ENCODE assay signal across 8 cellular contexts in genomic region chr17:27245230-27245696, GRCh38. TPM values are rescaled to one million over a fixed set of nuclear protein-coding genes. Genes with fewer than 3 reads are reported as not detected.
DNase-seq lines count a peak whose midpoint lies in the region; ATAC-seq, FAIRE-seq and TF ChIP-seq lines count a peak whose summit lies in the region.

No MANE protein-coding gene starts in this region.

- peak; percentile 70 for TF ChIP-seq CTCF in AG04450 (IDR thresholded peaks at IDR 0.05; ENCODE audit: low read depth, low read length)
- TF ChIP-seq CTCF in HepG2 (CRISPR knock-in tag; IDR thresholded peaks at IDR 0.05): peak; percentile 97

- CTCF ChIA-PET in AG04450 (lab: Charles Lee): interaction anchor here (0.8 to 2.1 kb wide), 6 partner anchors 8 to 74 kb away, joined by 3 to 5 read pairs (median 4); partner anchors contain the start of gene WSB1
- CTCF ChIA-PET in HepG2 (lab: Yijun Ruan, JAX; ENCODE audit: low intra/inter-chr PET ratio, low total read pairs): interaction anchor here (1.0 to 3.0 kb wide), 3 partner anchors 88 to 185 kb away, joined by 4 to 28 read pairs (median 19); no protein-coding TSS in a partner anchor

- TF ChIP-seq RAD21 in HepG2 (CRISPR knock-in tag; IDR thresholded peaks at IDR 0.05): peak; percentile 94

- H3K4me1 ChIP-seq in HepG2 (ENCODE audit: insufficient read depth, low read length): peaks cover 36% of the 10 kb centered on the region

- in situ Hi-C loops in HepG2 (cut with HindIII; ENCODE audit: extremely low pct_ligation_motif_present, low pct_unique_long_range_greater_than_20kb): loop anchor here (5.0 kb wide), 2 partner anchors 47 to 87 kb away; partner anchors contain the start of gene WSB1

- POLR2A ChIA-PET in AG04450 (lab: Yijun Ruan, JAX) (interaction anchor here (0.8 to 4.9 kb wide), 2 partner anchors 9 to 50 kb away, joined by 4 to 44 read pairs (median 5); partner anchors contain the start of gene WSB1), HepG2 (lab: Yijun Ruan, JAX) (interaction anchor here (1.0 to 2.6 kb wide), 2 partner anchors 49 to 135 kb away, joined by 3 to 21 read pairs; partner anchors contain the start of gene WSB1)

- H3K9ac ChIP-seq in HepG2 (ENCODE audit: insufficient read depth, low read depth, low read length): peak overlapping the region; percentile 42; the same call in 1 of the 2 replicates

- BruUV-seq in HepG2 (replicated peaks; lab: Mats Ljungman, UMichigan): no TSS peak

- TF ChIP-seq POLR2A in GM18505 (IDR thresholded peaks at IDR 0.05; ENCODE audit: borderline replicate concordance, extremely low read depth, insufficient read depth, insufficient read length) (no peak), HepG2 (IDR thresholded peaks at IDR 0.05; ENCODE audit: insufficient read depth in 1 of 2, low read depth in 2 of 2, low read length in 2 of 2) (no peak)

- DNase-seq in AG04450 (ENCODE audit: low read depth, low spot score) (peak; percentile 82), NCI-H2029 (lab: John Stamatoyannopoulos, UW) (peak; percentile 80), UCSD-AML1 (lab: John Stamatoyannopoulos, UW; ENCODE audit: unreplicated experiment) (peak; percentile 80), dedifferentiated amniotic fluid mesenchymal stem cell (ENCODE audit: extremely low spot score) (peak; percentile 78), HepG2 (ENCODE audit: low spot score) (peak; percentile 80)
- DNase-seq in stimulated activated CD4-positive, alpha-beta T cell treated with anti-CD3 and anti-CD28 coated beads, Interleukin-2, amount 100 ng/mL, for 48 hours: peak; percentile 13 to 27

- H3K4me3 ChIP-seq in AG04450 (ENCODE audit: low read depth, low read length): peak overlapping the region; percentile 51
- H3K4me3 ChIP-seq in HepG2 (replicated peaks in 1 of 3; ENCODE audit: insufficient read depth in 1 of 3, low read depth in 2 of 3, low read length in 3 of 3): peak overlapping the region in 2 of 3 experiments; percentile 29 to 41; a peak in 1 of 6 replicates

- FAIRE-seq in HepG2 (lab: Jason Lieb, UNC): peak; percentile 71

- intact Hi-C loops in HepG2 (cut with micrococcal nuclease; ENCODE audit: unreplicated experiment): loop anchor here (1.0 to 2.0 kb wide), 4 partner anchors 50 to 136 kb away; no protein-coding TSS in a partner anchor

- no peak overlapping the region for H2AFZ ChIP-seq in HepG2 (ENCODE audit: low read length)

- H3K79me2 ChIP-seq in HepG2 (ENCODE audit: insufficient read depth, low read length): no peaks in the 10 kb centered on the region

- H3K9me3 ChIP-seq in AG04450 (ENCODE audit: control insufficient read depth, insufficient read depth, low read length) (no peaks in the 10 kb centered on the region), HepG2 (ENCODE audit: low read length) (no peaks in the 10 kb centered on the region)

- ATAC-seq in GM18505 (IDR thresholded peaks at IDR 0.05; ENCODE audit: unreplicated experiment) (peak; percentile 90), HG02938 (IDR thresholded peaks at IDR 0.05; ENCODE audit: unreplicated experiment) (peak; percentile 60), HepG2 (peak; percentile 97)

- no peaks in the 10 kb centered on the region for H3K27me3 ChIP-seq in AG04450 (ENCODE audit: control insufficient read depth, insufficient read depth, low read length)
- peaks cover 3 to 11% of the 10 kb centered on the region in 2 experiments; a peak in 3 of 5 replicates for H3K27me3 ChIP-seq in HepG2 (ENCODE audit: control insufficient read depth in 1 of 2, insufficient read depth in 2 of 2, low read length in 2 of 2)

- H3K4me2 ChIP-seq in HepG2 (ENCODE audit: low read depth, low read length): peak overlapping the region; percentile 72

- TF ChIP-seq EP300 in HepG2 (IDR thresholded peaks at IDR 0.05; ENCODE audit: low read depth in 2 of 2, low read length in 2 of 2) (no peak), HepG2 (CRISPR knock-in tag; IDR thresholded peaks at IDR 0.05; ENCODE audit: borderline replicate concordance) (no peak)

- H3K27ac ChIP-seq in AG04450 (ENCODE audit: low read depth, low read length) (peak overlapping the region; percentile 99), HepG2 (ENCODE audit: extremely low read length, insufficient read depth, low read length) (no peak overlapping the region)

- no peaks in the 10 kb centered on the region for H4K20me1 ChIP-seq in HepG2 (ENCODE audit: insufficient read depth, low read length)

- 3% methylated on average over 6 of the region's 7 CpGs for WGBS in HepG2 (ENCODE audit: low lambda C conversion rate)

- no peaks in the 10 kb centered on the region for H3K36me3 ChIP-seq in HepG2 (replicated peaks in 1 of 2; ENCODE audit: control insufficient read depth in 1 of 2, insufficient read depth in 2 of 2, low read length in 2 of 2)

TF ChIP-seq in HepG2, 621 proteins besides CTCF, POLR2A, EP300 and RAD21 (continues in another document):
- TF ChIP-seq ZNF646 (CRISPR knock-in tag; IDR thresholded peaks at IDR 0.05): no peak
- no peak for TF ChIP-seq ZNF124 (CRISPR knock-in tag; IDR thresholded peaks at IDR 0.05)
- no peak for TF ChIP-seq TBP (CRISPR knock-in tag; IDR thresholded peaks at IDR 0.05)
- peak; percentile 89 for TF ChIP-seq SMAD3 (CRISPR knock-in tag; IDR thresholded peaks at IDR 0.05)

RNA-seq across cellular contexts. Expression of gene WSB1, which starts 48.7 kb away (rescaled TPM):
- polyA plus RNA-seq in AG04450 (2011; rRNA removed) (156 and 204 TPM in 2 replicates), HepG2 (2011; rRNA removed) (253 and 294 TPM in 2 replicates)
- 68.6 and 71.8 TPM in 2 replicates for polyA minus RNA-seq in AG04450 (2011; rRNA and poly(A)+ RNA removed)
- 81.3 and 93.3 TPM in 2 replicates for total RNA-seq in HepG2 (2016; rRNA removed; fragmentation: Illumina TruSeq; extraction: Trizol)
- total RNA-seq in HepG2 (2016; cell fraction: cytosol; rRNA removed; fragmentation: Illumina TruSeq; extraction: Trizol; ENCODE audit: low read depth): 26.6 and 31.7 TPM in 2 replicates
- total RNA-seq in HepG2 (2016; cell fraction: insoluble cytoplasmic fraction; rRNA removed; fragmentation: Illumina TruSeq; extraction: Trizol): 77.2 and 87.4 TPM in 2 replicates
- total RNA-seq in HepG2 (2016; cell fraction: membrane; rRNA removed; fragmentation: Illumina TruSeq; extraction: Trizol): 21.0 and 21.8 TPM in 2 replicates
- 85.9 and 97.4 TPM in 2 replicates for total RNA-seq in HepG2 (2016; cell fraction: nucleus; rRNA removed; fragmentation: Illumina TruSeq; extraction: Trizol)
- polyA plus RNA-seq in HepG2 (2011; cell fraction: cytosol; rRNA removed): 120 and 143 TPM in 2 replicates
- polyA plus RNA-seq in HepG2 (2011; cell fraction: nucleus; rRNA removed): 1,276 and 1,394 TPM in 2 replicates
- 89.4 and 114 TPM in 2 replicates for polyA plus RNA-seq in HepG2 (2012)
- 1.8 and 1.9 TPM in 2 replicates for polyA plus RNA-seq in HepG2 (2016; cell fraction: cytosol; fragmentation: Illumina TruSeq; extraction: Trizol; ENCODE audit: low read depth)
- polyA plus RNA-seq in HepG2 (2016; cell fraction: insoluble cytoplasmic fraction; fragmentation: Illumina TruSeq; extraction: Trizol; ENCODE audit: low read depth): 71.2 and 71.6 TPM in 2 replicates
- 3.9 and 4.5 TPM in 2 replicates for polyA plus RNA-seq in HepG2 (2016; cell fraction: membrane; fragmentation: Illumina TruSeq; extraction: Trizol; ENCODE audit: low read depth)
- polyA plus RNA-seq in HepG2 (2016; cell fraction: nucleus; fragmentation: Illumina TruSeq; extraction: Trizol; ENCODE audit: insufficient read depth, low read depth): 181 and 184 TPM in 2 replicates
- 35.0 and 79.1 TPM in 2 replicates for polyA minus RNA-seq in HepG2 (2011; rRNA and poly(A)+ RNA removed; ENCODE audit: low replicate concordance)
- polyA minus RNA-seq in HepG2 (2011; cell fraction: cytosol; rRNA and poly(A)+ RNA removed): 52.6 and 57.0 TPM in 2 replicates
- 216 and 246 TPM in 2 replicates for polyA minus RNA-seq in HepG2 (2011; cell fraction: nucleus; rRNA and poly(A)+ RNA removed)

Comparison
In these comparisons a context has a peak if more than half of its experiments do, and no peak if none do; other contexts are left out.
1. DNase-seq: peak in every context shown above with its lines; median percentile 82 in AG04450; 80 in NCI-H2029; 80 in UCSD-AML1; 80 in HepG2; 78 in dedifferentiated amniotic fluid mesenchymal stem cell; 20 in stimulated activated CD4-positive, alpha-beta T cell treated with anti-CD3 and anti-CD28 coated beads, Interleukin-2, amount 100 ng/mL, for 48 hours.